ENCODE assay signal across 8 cellular contexts in the genomic region with DNA sequence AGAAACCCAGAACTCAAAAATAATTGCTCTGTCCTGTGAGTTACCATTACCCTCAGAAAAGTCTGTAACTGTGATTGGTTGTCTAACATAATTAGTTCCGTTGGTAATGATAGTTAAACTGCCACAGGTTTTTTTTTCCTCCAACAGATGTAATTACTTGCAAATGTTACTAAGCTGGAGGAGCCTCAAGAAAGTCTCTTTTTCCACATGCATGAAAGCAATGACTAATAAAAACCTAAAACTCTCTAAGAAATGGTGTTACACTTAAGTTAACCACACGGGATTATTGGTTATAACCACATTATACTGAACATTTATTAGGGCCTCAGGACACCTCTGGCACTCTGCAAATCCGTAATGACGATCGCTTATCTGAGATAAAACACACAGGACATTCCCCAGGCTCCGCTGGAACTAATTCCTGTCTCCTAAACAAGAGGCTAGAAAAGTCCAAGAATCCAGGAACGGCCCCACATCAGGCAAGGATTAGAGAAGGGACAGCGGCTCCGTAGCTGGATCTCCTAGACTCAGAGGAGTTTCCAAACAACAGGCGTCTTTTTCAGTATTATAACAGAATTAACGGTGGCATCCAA. TPM values are rescaled to one million over a fixed set of nuclear protein-coding genes. Genes with fewer than 3 reads are reported as not detected.
DNase-seq lines count a peak whose midpoint lies in the region; ATAC-seq, FAIRE-seq and TF ChIP-seq lines count a peak whose summit lies in the region.

No MANE protein-coding gene starts in this region.

- H3K36me3 ChIP-seq in breast epithelium = peaks cover 2% of the 10 kb centered on the region
- H3K36me3 ChIP-seq in kidney (ENCODE audit: control insufficient read depth in 1 of 2, insufficient read depth in 2 of 2, low read length in 2 of 2) = peaks cover 10 to 18% of the 10 kb centered on the region in 2 donors
- H3K36me3 ChIP-seq in stomach smooth muscle (ENCODE audit: control insufficient read depth in 2 of 2, insufficient read depth in 2 of 2, low read length in 2 of 2) = peaks cover 16 to 17% of the 10 kb centered on the region in 2 donors

- TF ChIP-seq CTCF in breast epithelium (IDR thresholded peaks at IDR 0.05) (no peak), kidney (IDR thresholded peaks at IDR 0.05; ENCODE audit: borderline replicate concordance, extremely low read depth, insufficient read depth) (no peak)

- ATAC-seq in HG03280 (IDR thresholded peaks at IDR 0.05; ENCODE audit: unreplicated experiment) = no peak

- peaks cover 0 to 3% of the 10 kb centered on the region in 2 donors for H3K4me1 ChIP-seq in breast epithelium
- H3K4me1 ChIP-seq in kidney (ENCODE audit: control insufficient read depth in 1 of 2, insufficient read depth in 1 of 2, low read depth in 1 of 2, low read length in 2 of 2) = peaks cover 2 to 6% of the 10 kb centered on the region in 2 donors
- peaks cover 5% of the 10 kb centered on the region for H3K4me1 ChIP-seq in stomach smooth muscle (ENCODE audit: control insufficient read depth, insufficient read depth, low read length)

- H3K27me3 ChIP-seq in breast epithelium = no peaks in the 10 kb centered on the region
- H3K27me3 ChIP-seq in stomach smooth muscle (ENCODE audit: control insufficient read depth in 1 of 2, insufficient read depth in 2 of 2, low read length in 2 of 2) = no peaks in the 10 kb centered on the region

- peak overlapping the region; percentile 82 to 90 for H3K27ac ChIP-seq in breast epithelium
- no peak overlapping the region for H3K27ac ChIP-seq in kidney (ENCODE audit: low read depth in 2 of 2, low read length in 2 of 2)
- peak overlapping the region; percentile 69 for H3K27ac ChIP-seq in stomach smooth muscle (ENCODE audit: low read length)

- H3K9me3 ChIP-seq in breast epithelium (peaks cover 24 to 40% of the 10 kb centered on the region in 2 donors), kidney (ENCODE audit: control insufficient read depth in 1 of 2, low read length in 2 of 2) (peaks cover 0 to 4% of the 10 kb centered on the region in 2 donors), stomach smooth muscle (ENCODE audit: control insufficient read depth in 2 of 2, low read length in 2 of 2) (peaks cover 0 to 6% of the 10 kb centered on the region in 2 donors)

- DNase-seq in activated T-cell treated with anti-CD3 and anti-CD28 coated beads for 48 hours (ENCODE audit: low read depth) (peak; percentile 1), NCI-H748 (lab: John Stamatoyannopoulos, UW; ENCODE audit: unreplicated experiment) (peak; percentile 33), breast epithelium (ENCODE audit: low spot score in 2 of 2) (no peak), kidney (no peak), 8988T (no peak)
- DNase-seq in activated T-cell treated with anti-CD3 and anti-CD28 coated beads, Interleukin-2, amount 50 U/mL, for 1 hour = no peak

- peak overlapping the region; percentile 70 to 90 for H3K9ac ChIP-seq in kidney (ENCODE audit: low read length in 2 of 2)
- H3K9ac ChIP-seq in stomach smooth muscle (ENCODE audit: low read length in 2 of 2) = peak overlapping the region; percentile 70 to 89

- no peak for FAIRE-seq in kidney (lab: Jason Lieb, UNC)

- H3K4me3 ChIP-seq in breast epithelium (peak overlapping the region; percentile 63 to 97 (median 81)), kidney (ENCODE audit: low read length in 2 of 2) (peak overlapping the region; percentile 87 to 94), stomach smooth muscle (ENCODE audit: low read length in 2 of 2) (peak overlapping the region; percentile 93 to 95)

- no peak for TF ChIP-seq POLR2A in breast epithelium (IDR thresholded peaks at IDR 0.05)

- intact Hi-C loops in breast epithelium (cut with DNase I; ENCODE audit: low total_unique reads) (no loop called here), kidney (cut with DNase I) (no loop called here)

RNA-seq across cellular contexts. Expression of a gene that starts 0.8 kb away (rescaled TPM):
- total RNA-seq in breast epithelium = 10 to 100 TPM in 2 of 3 donors, 1 to 10 TPM in 1; 4.6 to 16.0 (median 10.5) TPM
- total RNA-seq in kidney = 9.4 TPM
- polyA plus RNA-seq in kidney (ENCODE audit: insufficient read depth, low read depth, low replicate concordance) = 3.0 TPM

RNA-seq across cellular contexts. Expression of a gene that starts 44.4 kb away (rescaled TPM):
- total RNA-seq in breast epithelium (1 to 10 TPM in 2 of 3 donors, under 1 TPM in 1; 0.32 to 2.5 (median 1.3) TPM), kidney (1.9 TPM)
- 2.5 TPM for polyA plus RNA-seq in kidney (ENCODE audit: insufficient read depth, low read depth, low replicate concordance)

RNA-seq across cellular contexts. Expression of a gene that starts 52.4 kb away (rescaled TPM):
- total RNA-seq in breast epithelium (10 to 100 TPM in 2 of 3 donors, 1 to 10 TPM in 1; 3.8 to 13.0 (median 10.5) TPM), kidney (8.5 TPM)
- 3.4 TPM for polyA plus RNA-seq in kidney (ENCODE audit: insufficient read depth, low read depth, low replicate concordance)

Comparison
In these comparisons a context has a peak if more than half of its experiments do, and no peak if none do; other contexts are left out.
1. DNase-seq: peak in activated T-cell treated with anti-CD3 and anti-CD28 coated beads for 48 hours (single experiment) and NCI-H748 (single experiment); none in activated T-cell treated with anti-CD3 and anti-CD28 coated beads, Interleukin-2, amount 50 U/mL, for 1 hour (single experiment), breast epithelium (0 of 2), kidney (single experiment) and 8988T (single experiment).
2. H3K27ac ChIP-seq: peak in breast epithelium (2 of 2) and stomach smooth muscle (single experiment); none in kidney (0 of 2).
3. Peak in every context shown above with its lines, with median percentiles within 50 percentile points of each other: H3K4me3 ChIP-seq.